3 cellular contexts compared by ENCODE assay signal in the genomic region with DNA sequence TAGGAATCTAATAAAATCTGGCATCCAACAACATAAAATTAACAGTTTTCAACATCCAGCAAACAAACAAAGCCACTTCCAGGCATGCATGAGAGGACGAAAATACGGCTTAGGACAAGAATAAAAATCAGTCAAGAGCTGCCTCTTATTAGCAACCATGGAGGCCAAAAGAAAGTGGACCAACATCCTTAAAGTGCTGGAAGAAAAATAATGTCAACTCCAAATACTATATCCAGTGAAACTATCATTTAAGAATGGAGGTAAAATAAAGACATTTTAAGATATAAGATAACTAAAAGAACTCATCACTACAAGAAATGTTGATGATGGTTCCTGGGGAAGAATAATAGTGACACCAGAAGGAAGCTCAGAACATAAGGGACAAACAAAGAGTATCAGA.
"Had no signal": no experiment of that assay in that cellular context is flagged by ENCODE, and none has a peak within 500 bp of the region (broad histone marks: within the 10 kb centered on the region; RNA-seq: fewer than 3 reads in every experiment).

No MANE protein-coding gene starts in this region.

- H3K4me3 ChIP-seq: GM12878 had no signal

- ATAC-seq: GM12878 had no signal

- DNase-seq: GDM1, GF-D8 had no signal
